Comparison of ENCODE assay signal across 22 cellular contexts in the genomic region with DNA sequence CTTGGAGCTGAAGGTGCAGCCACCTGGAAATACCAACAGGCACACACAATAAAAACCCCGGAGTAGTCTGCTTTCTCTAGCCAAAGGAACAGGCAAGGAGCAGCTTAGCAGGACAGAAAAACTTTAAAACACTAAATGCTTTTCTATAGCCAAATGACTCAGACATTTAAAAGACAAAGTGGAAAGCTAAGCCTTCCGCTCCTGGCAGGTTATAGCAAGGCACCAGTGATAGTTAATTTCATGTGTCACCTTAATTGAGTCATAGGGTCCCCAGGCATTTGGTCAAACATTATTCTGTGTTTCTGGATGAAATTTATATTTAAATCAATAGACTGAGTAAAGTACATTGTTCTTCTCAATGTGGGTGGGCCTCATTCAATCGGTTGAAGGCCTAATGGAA.
"Had no signal": no experiment of that assay in that cellular context is flagged by ENCODE, and none has a peak within 500 bp of the region (broad histone marks: within the 10 kb centered on the region; RNA-seq: fewer than 3 reads in every experiment).

No MANE protein-coding gene starts in this region.

- ATAC-seq: gastrocnemius medialis, left cardiac atrium, lower lobe of right lung, natural killer cell, pancreas, right cardiac atrium had no signal

- H3K36me3 Mint-ChIP-seq: memory B cell, mesothelial cell of epicardium had no signal

- H3K4me1 ChIP-seq: gastrocnemius medialis, left ventricle myocardium inferior, lower lobe of right lung, pancreas, stomach, transverse colon had no signal

- H3K27ac ChIP-seq: gastrocnemius medialis, left ventricle myocardium inferior, lower lobe of right lung, pancreas, stomach, thoracic aorta, transverse colon had no signal

- H3K27me3 ChIP-seq: gastrocnemius medialis, pancreas, stomach, transverse colon had no signal

- H3K4me3 Mint-ChIP-seq: dendritic cell treated with granulocyte-macrophage colony-stimulating factor and Interleukin-4, amounts not matched to agents 40 ng/mL and 50 ng/mL, for 4 days; memory B cell; mesothelial cell of epicardium; natural killer cell; neural crest cell had no signal

- DNase-seq: erythroblast; gastrocnemius medialis; kidney; left cardiac atrium; left ventricle myocardium inferior; lower lobe of right lung; natural killer cell; nucleus accumbens; pancreas; right cardiac atrium; small intestine; stimulated activated CD4-positive, alpha-beta T cell treated with anti-CD3 and anti-CD28 coated beads, Interleukin-12 subunit alpha, Interleukin-12 subunit beta, amount 100 ng/mL, for 4 hours; stimulated activated naive CD4-positive, alpha-beta T cell; stomach; substantia nigra; transverse colon had no signal

- H3K36me3 ChIP-seq: gastrocnemius medialis, left ventricle myocardium inferior, lower lobe of right lung, pancreas, stomach, thoracic aorta, transverse colon had no signal

- H3K4me3 ChIP-seq: gastrocnemius medialis, left ventricle myocardium inferior, lower lobe of right lung, pancreas, stomach, thoracic aorta, transverse colon had no signal

- H3K27ac Mint-ChIP-seq: dendritic cell treated with granulocyte-macrophage colony-stimulating factor and Interleukin-4, amounts not matched to agents 40 ng/mL and 50 ng/mL, for 4 days; memory B cell; mesothelial cell of epicardium; natural killer cell; progenitor cell of endocrine pancreas had no signal

- H3K27me3 Mint-ChIP-seq: dendritic cell treated with granulocyte-macrophage colony-stimulating factor and Interleukin-4, amounts not matched to agents 40 ng/mL and 50 ng/mL, for 4 days; memory B cell; progenitor cell of endocrine pancreas had no signal

- H3K9me3 ChIP-seq: gastrocnemius medialis, lower lobe of right lung, pancreas, stomach, thoracic aorta, transverse colon had no signal

- H3K9me3 Mint-ChIP-seq: dendritic cell treated with granulocyte-macrophage colony-stimulating factor and Interleukin-4, amounts not matched to agents 40 ng/mL and 50 ng/mL, for 4 days; neural crest cell had no signal

- H3K4me1 Mint-ChIP-seq: memory B cell, natural killer cell had no signal
